27 cellular contexts compared by ENCODE assay signal in the genomic region with DNA sequence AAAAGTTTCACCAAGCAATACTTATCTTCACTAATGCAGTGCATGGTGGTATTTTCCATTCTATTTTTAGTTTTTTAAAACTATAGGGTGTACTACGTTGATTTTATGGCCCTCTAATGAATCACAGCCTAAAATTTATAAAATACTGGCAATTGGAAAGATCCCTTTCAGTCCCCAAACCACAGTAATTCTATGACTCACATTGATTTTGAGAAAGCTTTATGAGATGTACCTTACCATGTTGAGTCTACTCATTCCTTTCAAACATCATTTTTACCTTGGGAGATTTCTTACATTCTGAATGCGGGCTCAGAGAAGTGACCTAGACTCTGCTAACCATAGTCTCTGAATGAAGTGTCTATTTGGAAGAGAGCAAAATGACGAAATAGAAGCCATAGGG.
"Had no signal": no experiment of that assay in that cellular context is flagged by ENCODE, and none has a peak within 500 bp of the region (broad histone marks: within the 10 kb centered on the region; RNA-seq: fewer than 3 reads in every experiment).

No MANE protein-coding gene starts in this region.

- H3K9me2 ChIP-seq: SK-N-SH had no signal

- H3K9ac ChIP-seq: SK-N-SH had no signal

- H3K4me1 ChIP-seq: ascending aorta had no signal

- H3K9me3 ChIP-seq: ascending aorta, Peyer's patch, SJSA1, SK-N-SH had no signal

- H3K4me3 ChIP-seq: ascending aorta, cardiac muscle cell, Peyer's patch, SJSA1 had no signal

- DNase-seq: activated CD4-positive, alpha-beta T cell treated with anti-CD3 and anti-CD28 coated beads, Interleukin-2, amount 10 ng/mL, durations not matched to agents 7 days and 5 days; activated CD4-positive, alpha-beta T cell treated with anti-CD3 and anti-CD28 coated beads, Interleukin-2, amount 50 U/mL, for 48 hours; activated CD8-positive, alpha-beta T cell treated with anti-CD3 and anti-CD28 coated beads, Interleukin-2, amount 10 ng/mL, durations not matched to agents 7 days and 5 days; activated gamma-delta T cell; activated naive CD4-positive, alpha-beta T cell treated with Interleukin-2 at 50 U/mL for 16 hours; activated naive CD8-positive, alpha-beta T cell treated with anti-CD3 and anti-CD28 coated beads, Interleukin-2, amount 10 ng/mL, durations not matched to agents 7 days and 5 days; activated T-cell treated with anti-CD3 and anti-CD28 coated beads, Interleukin-2, amount 50 U/mL, for 24 hours; amygdala; MM.1S; MV-4-11; NCI-H1092; NCI-H1436 treated with DMSO at 0.1 percent for 48 hours; NCI-H1694 treated with DMSO at 0.1 percent for 48 hours; NCI-H2029; NCI-H345; NCI-H510A; NCI-H526; NCI-H748 treated with DMSO at 0.1 percent for 48 hours; NK-92 treated with Interleukin-12 subunit alpha and Interleukin-12 subunit beta, amount 100 ng/mL, for 24 hours; PC-3; Peyer's patch; RPMI8226; SHP77 treated with DMSO at 0.1 percent for 48 hours; SK-N-SH had no signal

- H3K36me3 ChIP-seq: ascending aorta, cardiac muscle cell, Peyer's patch, SJSA1 had no signal

- H3K4me2 ChIP-seq: SK-N-SH had no signal

- H3K27me3 ChIP-seq: ascending aorta, cardiac muscle cell, Peyer's patch, SJSA1 had no signal

- ATAC-seq: activated CD8-positive, alpha-beta T cell treated with anti-CD3 and anti-CD28 coated beads, Interleukin-2, amount 10 ng/mL, durations not matched to agents 7 days and 5 days; PC-3 had no signal

- H3K27ac ChIP-seq: ascending aorta, cardiac muscle cell, Peyer's patch, SJSA1 had no signal
